ENCODE assay signal across 9 cellular contexts in genomic region chr2:47056374-47056773, GRCh38.
DNase-seq lines count a peak whose midpoint lies in the region; ATAC-seq and TF ChIP-seq lines count a peak whose summit lies in the region.
"Had no signal": no experiment of that assay in that cellular context is flagged by ENCODE, and none has a peak within 500 bp of the region (broad histone marks: within the 10 kb centered on the region; RNA-seq: fewer than 3 reads in every experiment).

No MANE protein-coding gene starts in this region.

- TF ChIP-seq CTCF in WERI-Rb-1 (IDR thresholded peaks at IDR 0.05; ENCODE audit: low read depth, low read length) (no peak), heart right ventricle (IDR thresholded peaks at IDR 0.05) (no peak)

- H3K27me3 ChIP-seq in WERI-Rb-1 (ENCODE audit: insufficient read depth, low read depth, severe bottlenecking) (no peaks in the 10 kb centered on the region), heart right ventricle (no peaks in the 10 kb centered on the region), HAP-1 (ENCODE audit: low read depth) (no peaks in the 10 kb centered on the region)

- DNase-seq in DMS 273 (lab: John Stamatoyannopoulos, UW; ENCODE audit: unreplicated experiment) = peak; percentile 67
- DNase-seq in WERI-Rb-1 = no peak
- peak in 1 of 2 donors; percentile 50 for DNase-seq in heart right ventricle
- DNase-seq in smooth muscle cell of the brain vasculature (ENCODE audit: low read depth, low spot score) = peak; percentile 75
- DNase-seq in activated CD4-positive, alpha-beta T cell treated with anti-CD3 and anti-CD28 coated beads, Interleukin-2, amount 50 U/mL, for 4 hours = no peak
- no peak for DNase-seq in HAP-1 (ENCODE audit: low spot score in 2 of 2)
- no peak for DNase-seq in NCI-H69 (lab: John Stamatoyannopoulos, UW)
- DNase-seq: NCI-H2107 had no signal

- H3K36me3 ChIP-seq in WERI-Rb-1 (no peaks in the 10 kb centered on the region), heart right ventricle (peaks cover 0 to 40% (median 0%) of the 10 kb centered on the region in 9 donors), HAP-1 (replicated peaks) (no peaks in the 10 kb centered on the region)

- H3K27ac ChIP-seq in WERI-Rb-1 (peak overlapping the region; percentile 78), heart right ventricle (peak overlapping the region; percentile 40 to 95 (median 82))

- intact Hi-C loops in heart right ventricle (cut with DNase I) = no loop called here

- in situ Hi-C loops in HAP-1 (cut with MboI; ENCODE audit: low sequenced_read_pairs) = no loop called here

- H3K4me1 ChIP-seq in heart right ventricle (peaks cover 28 to 65% (median 50%) of the 10 kb centered on the region in 9 donors), HAP-1 (no peaks in the 10 kb centered on the region)

- WGBS in heart right ventricle, 2 donors = 56 to 74% methylated on average over 5 of the region's 5 CpGs

- peak in 7 of 8 donors; percentile 6 to 49 (median 26) for ATAC-seq in heart right ventricle
- no peak for ATAC-seq in GM19397 (IDR thresholded peaks at IDR 0.05; ENCODE audit: unreplicated experiment)

- H3K9me3 ChIP-seq in WERI-Rb-1 (ENCODE audit: severe bottlenecking) = no peaks in the 10 kb centered on the region
- no peaks in the 10 kb centered on the region for H3K9me3 ChIP-seq in heart right ventricle
- no peaks in the 10 kb centered on the region for H3K9me3 ChIP-seq in HAP-1

- no peak overlapping the region for H3K4me3 ChIP-seq in WERI-Rb-1 (ENCODE audit: low read depth, low read length)
- H3K4me3 ChIP-seq in heart right ventricle = no peak overlapping the region
- H3K4me3 ChIP-seq in HAP-1 = no peak overlapping the region

Comparison
In these comparisons a context has a peak if more than half of its experiments do, and no peak if none do; other contexts are left out.
1. DNase-seq: peak in DMS 273 (single experiment) and smooth muscle cell of the brain vasculature (single experiment); none in WERI-Rb-1 (single experiment), activated CD4-positive, alpha-beta T cell treated with anti-CD3 and anti-CD28 coated beads, Interleukin-2, amount 50 U/mL, for 4 hours (0 of 2), HAP-1 (0 of 2) and NCI-H69 (single experiment).